1 cellular context compared by ENCODE assay signal in the genomic region with DNA sequence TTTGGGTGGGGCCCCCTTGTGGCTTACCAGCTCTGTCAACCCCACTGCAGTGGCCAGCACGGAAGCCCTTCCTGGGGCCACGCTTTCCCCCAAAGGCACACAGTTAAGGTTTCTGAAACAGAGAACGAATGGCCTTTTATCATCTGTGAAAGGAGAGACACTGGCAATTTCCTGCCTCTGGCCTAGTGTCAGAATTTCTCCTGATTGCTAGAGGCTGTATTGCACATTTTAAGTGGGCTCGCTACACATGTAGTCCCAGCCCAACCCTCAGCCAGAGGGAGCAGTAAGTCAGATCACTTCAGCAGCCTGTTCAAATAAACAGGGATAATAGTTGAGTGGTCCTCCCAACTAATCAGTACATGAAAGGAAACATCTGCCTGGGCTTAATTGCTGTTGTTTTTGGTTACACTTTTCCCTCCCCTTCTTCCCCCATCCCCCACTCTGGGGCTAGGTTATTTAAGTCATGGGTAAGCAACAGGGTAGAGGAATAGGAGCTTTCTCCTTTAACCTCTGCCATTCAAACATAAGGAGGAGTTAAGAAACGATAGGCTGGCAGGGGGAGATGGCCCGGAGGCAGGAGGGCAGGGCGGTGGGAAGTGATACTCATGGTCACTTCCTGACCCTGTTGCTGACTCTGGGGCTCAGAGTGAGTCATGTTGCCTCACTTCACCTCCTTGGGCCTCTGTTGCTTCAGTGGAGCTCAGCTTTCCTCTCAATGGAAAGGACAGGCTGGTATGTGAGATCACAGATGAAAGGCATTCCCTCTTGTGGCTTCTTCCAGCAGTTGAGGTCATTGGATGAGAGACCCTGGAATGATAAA.
TF ChIP-seq lines count a peak whose summit lies in the region.
"Not testable (repeated sequence)": the region's sequence is repeated elsewhere in the genome, so short reads cannot be mapped to it uniquely, and the experiment has no call there.

No MANE protein-coding gene starts in this region.

TF ChIP-seq in K562, 482 proteins besides CTCF, POLR2A, EP300 and RAD21 (continued from another document):
- TF ChIP-seq, protein P1, sequence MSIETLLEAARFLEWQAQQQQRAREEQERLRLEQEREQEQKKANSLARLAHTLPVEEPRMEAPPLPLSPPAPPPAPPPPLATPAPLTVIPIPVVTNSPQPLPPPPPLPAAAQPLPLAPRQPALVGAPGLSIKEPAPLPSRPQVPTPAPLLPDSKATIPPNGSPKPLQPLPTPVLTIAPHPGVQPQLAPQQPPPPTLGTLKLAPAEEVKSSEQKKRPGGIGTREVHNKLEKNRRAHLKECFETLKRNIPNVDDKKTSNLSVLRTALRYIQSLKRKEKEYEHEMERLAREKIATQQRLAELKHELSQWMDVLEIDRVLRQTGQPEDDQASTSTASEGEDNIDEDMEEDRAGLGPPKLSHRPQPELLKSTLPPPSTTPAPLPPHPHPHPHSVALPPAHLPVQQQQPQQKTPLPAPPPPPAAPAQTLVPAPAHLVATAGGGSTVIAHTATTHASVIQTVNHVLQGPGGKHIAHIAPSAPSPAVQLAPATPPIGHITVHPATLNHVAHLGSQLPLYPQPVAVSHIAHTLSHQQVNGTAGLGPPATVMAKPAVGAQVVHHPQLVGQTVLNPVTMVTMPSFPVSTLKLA (conservative IDR thresholded peaks at IDR 0.05): peak; percentile 26 to 62; a peak in 2 of 4 replicates
- TF ChIP-seq HDAC1 (IDR thresholded peaks at IDR 0.05): peak in 1 of 2 experiments; percentile 59; a peak in 2 of 4 replicates
- peak; percentile 49 for TF ChIP-seq HMBOX1 (IDR thresholded peaks at IDR 0.05)
- peak; percentile 87 for TF ChIP-seq ARID1B (IDR thresholded peaks at IDR 0.05)
- peak in 1 of 2 experiments; percentile 64; a peak in 2 of 4 replicates for TF ChIP-seq TRIM24 (IDR thresholded peaks at IDR 0.05)
- TF ChIP-seq TEAD4 (IDR thresholded peaks at IDR 0.05; ENCODE audit: low read length): 0 out of 2 replicates have a peak, but pooled peaks have one; percentile 60
- TF ChIP-seq TEAD4 (CRISPR knock-in tag; IDR thresholded peaks at IDR 0.05; ENCODE audit: borderline replicate concordance); NR2C2 (CRISPR knock-in tag; IDR thresholded peaks at IDR 0.05); ATF3 (CRISPR knock-in tag; conservative IDR thresholded peaks at IDR 0.05): not testable (repeated sequence)
- TF ChIP-seq NR2C2 (tag; IDR thresholded peaks at IDR 0.05): peak; percentile 23; the same call in 1 of the 2 replicates
- TF ChIP-seq, protein P2, sequence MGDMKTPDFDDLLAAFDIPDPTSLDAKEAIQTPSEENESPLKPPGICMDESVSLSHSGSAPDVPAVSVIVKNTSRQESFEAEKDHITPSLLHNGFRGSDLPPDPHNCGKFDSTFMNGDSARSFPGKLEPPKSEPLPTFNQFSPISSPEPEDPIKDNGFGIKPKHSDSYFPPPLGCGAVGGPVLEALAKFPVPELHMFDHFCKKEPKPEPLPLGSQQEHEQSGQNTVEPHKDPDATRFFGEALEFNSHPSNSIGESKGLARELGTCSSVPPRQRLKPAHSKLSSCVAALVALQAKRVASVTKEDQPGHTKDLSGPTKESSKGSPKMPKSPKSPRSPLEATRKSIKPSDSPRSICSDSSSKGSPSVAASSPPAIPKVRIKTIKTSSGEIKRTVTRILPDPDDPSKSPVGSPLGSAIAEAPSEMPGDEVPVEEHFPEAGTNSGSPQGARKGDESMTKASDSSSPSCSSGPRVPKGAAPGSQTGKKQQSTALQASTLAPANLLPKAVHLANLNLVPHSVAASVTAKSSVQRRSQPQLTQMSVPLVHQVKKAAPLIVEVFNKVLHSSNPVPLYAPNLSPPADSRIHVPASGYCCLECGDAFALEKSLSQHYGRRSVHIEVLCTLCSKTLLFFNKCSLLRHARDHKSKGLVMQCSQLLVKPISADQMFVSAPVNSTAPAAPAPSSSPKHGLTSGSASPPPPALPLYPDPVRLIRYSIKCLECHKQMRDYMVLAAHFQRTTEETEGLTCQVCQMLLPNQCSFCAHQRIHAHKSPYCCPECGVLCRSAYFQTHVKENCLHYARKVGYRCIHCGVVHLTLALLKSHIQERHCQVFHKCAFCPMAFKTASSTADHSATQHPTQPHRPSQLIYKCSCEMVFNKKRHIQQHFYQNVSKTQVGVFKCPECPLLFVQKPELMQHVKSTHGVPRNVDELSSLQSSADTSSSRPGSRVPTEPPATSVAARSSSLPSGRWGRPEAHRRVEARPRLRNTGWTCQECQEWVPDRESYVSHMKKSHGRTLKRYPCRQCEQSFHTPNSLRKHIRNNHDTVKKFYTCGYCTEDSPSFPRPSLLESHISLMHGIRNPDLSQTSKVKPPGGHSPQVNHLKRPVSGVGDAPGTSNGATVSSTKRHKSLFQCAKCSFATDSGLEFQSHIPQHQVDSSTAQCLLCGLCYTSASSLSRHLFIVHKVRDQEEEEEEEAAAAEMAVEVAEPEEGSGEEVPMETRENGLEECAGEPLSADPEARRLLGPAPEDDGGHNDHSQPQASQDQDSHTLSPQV (IDR thresholded peaks at IDR 0.05): peak; percentile 57; the same call in 1 of the 2 replicates
- TF ChIP-seq FOXA3 (CRISPR knock-in tag; conservative IDR thresholded peaks at IDR 0.05 in 1 of 2, IDR thresholded peaks at IDR 0.05 in 1 of 2): peak; percentile 73 to 92
- TF ChIP-seq EP400 (IDR thresholded peaks at IDR 0.05): 0 out of 2 replicates have a peak, but pooled peaks have one; percentile 34
- peak; percentile 35 for TF ChIP-seq DACH1 (IDR thresholded peaks at IDR 0.05; ENCODE audit: partially characterized antibody)
- peak; percentile 56 for TF ChIP-seq HDAC3 (IDR thresholded peaks at IDR 0.05; ENCODE audit: borderline replicate concordance, partially characterized antibody)
- TF ChIP-seq SMAD4 (CRISPR knock-in tag; conservative IDR thresholded peaks at IDR 0.05): peak; percentile 47; the same call in 1 of the 2 replicates
- peak; percentile 43 for TF ChIP-seq ATF3 (IDR thresholded peaks at IDR 0.05)
- TF ChIP-seq CBFA2T3 (IDR thresholded peaks at IDR 0.05): peak; percentile 89
- peak in 1 of 2 experiments; percentile 43; a peak in 1 of 4 replicates for TF ChIP-seq MAZ (CRISPR knock-in tag; conservative IDR thresholded peaks at IDR 0.05 in 1 of 2, IDR thresholded peaks at IDR 0.05 in 1 of 2)
- peak; percentile 48; the same call in 1 of the 2 replicates for TF ChIP-seq NCOA1 (IDR thresholded peaks at IDR 0.05; ENCODE audit: low read depth)
- TF ChIP-seq SMARCE1 (IDR thresholded peaks at IDR 0.05): peak; percentile 74
TF ChIP-seq in K562: peak in this region for 39; not testable (repeated sequence) for 443.
